29 cellular contexts compared by ENCODE assay signal in the genomic region with DNA sequence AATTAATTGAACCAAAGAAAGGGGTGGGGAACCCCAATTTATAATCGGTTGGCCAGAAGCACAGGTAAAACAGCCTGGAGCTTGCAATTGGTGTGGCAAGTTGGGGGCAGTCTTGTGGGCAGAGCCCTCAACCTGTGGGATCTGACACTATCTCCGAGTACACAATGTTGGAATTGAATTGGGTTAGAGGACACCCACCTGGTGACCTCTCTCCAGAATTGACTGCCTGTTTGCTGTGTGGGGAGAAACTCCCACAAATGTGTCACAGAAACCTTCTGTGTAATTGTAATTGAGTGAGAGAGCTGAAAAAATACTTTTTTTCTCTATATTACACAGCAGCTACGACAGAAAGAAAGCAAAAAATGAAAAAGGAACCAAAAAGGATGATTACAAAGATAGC. TPM values are rescaled to one million over a fixed set of nuclear protein-coding genes. Genes with fewer than 3 reads are reported as not detected.
"Had no signal": no experiment of that assay in that cellular context is flagged by ENCODE, and none has a peak within 500 bp of the region (broad histone marks: within the 10 kb centered on the region; RNA-seq: fewer than 3 reads in every experiment).

No MANE protein-coding gene starts in this region.

- H3K27me3 ChIP-seq: esophagus muscularis mucosa, foreskin keratinocyte, heart right ventricle, ovary, sigmoid colon, suprapubic skin, tibial artery, upper lobe of right lung had no signal

- DNase-seq: activated CD4-positive, alpha-beta T cell treated with anti-CD3 and anti-CD28 coated beads for 4 hours; activated CD4-positive, CD25-positive, alpha-beta regulatory T cell; activated CD8-positive, alpha-beta memory T cell treated with anti-CD3 and anti-CD28 coated beads, Interleukin-2, amount 10 ng/mL, durations not matched to agents 7 days and 5 days; activated CD8-positive, alpha-beta T cell treated with anti-CD3 and anti-CD28 coated beads, Interleukin-2, amount 10 ng/mL, durations not matched to agents 7 days and 5 days; anterior cingulate cortex; foreskin keratinocyte; heart right ventricle; left ventricle myocardium inferior; midbrain; naive thymus-derived CD4-positive, alpha-beta T cell; ovary; retina; sigmoid colon; small intestine; stimulated activated CD4-positive, alpha-beta T cell treated with anti-CD3 and anti-CD28 coated beads, Interleukin-4, amount 100 ng/mL, for 24 hours; T-cell; tibial artery; upper lobe of right lung had no signal

- H3K36me3 ChIP-seq: ovary had no signal

- H3K27ac Mint-ChIP-seq: activated CD8-positive, alpha-beta memory T cell treated with anti-CD3 and anti-CD28 coated beads, Interleukin-2, amount 10 ng/mL, durations not matched to agents 7 days and 5 days; activated CD8-positive, alpha-beta T cell treated with anti-CD3 and anti-CD28 coated beads, Interleukin-2, amount 10 ng/mL, durations not matched to agents 7 days and 5 days; activated naive CD8-positive, alpha-beta T cell; dendritic cell treated with granulocyte-macrophage colony-stimulating factor and Interleukin-4, amounts not matched to agents 40 ng/mL and 50 ng/mL, for 4 days; naive thymus-derived CD4-positive, alpha-beta T cell; progenitor cell of endocrine pancreas; stimulated activated memory B cell treated with anti-CD40 and anti-IgM and Interleukin-4, amounts not matched to agents 10 μg/mL and 1 μg/mL and 100 μg/mL, for 72 hours; T-cell had no signal

- H3K4me1 Mint-ChIP-seq: activated CD8-positive, alpha-beta memory T cell treated with anti-CD3 and anti-CD28 coated beads, Interleukin-2, amount 10 ng/mL, durations not matched to agents 7 days and 5 days; central memory CD8-positive, alpha-beta T cell; stimulated activated memory B cell treated with anti-CD40 and anti-IgM and Interleukin-4, amounts not matched to agents 10 μg/mL and 1 μg/mL and 100 μg/mL, for 72 hours; T-cell had no signal

- H3K27ac ChIP-seq: esophagus muscularis mucosa, foreskin keratinocyte, ovary, sigmoid colon, suprapubic skin, tibial artery, upper lobe of right lung had no signal

- H3K4me3 Mint-ChIP-seq: activated CD8-positive, alpha-beta memory T cell treated with anti-CD3 and anti-CD28 coated beads, Interleukin-2, amount 10 ng/mL, durations not matched to agents 7 days and 5 days; activated CD8-positive, alpha-beta T cell treated with anti-CD3 and anti-CD28 coated beads, Interleukin-2, amount 10 ng/mL, durations not matched to agents 7 days and 5 days; activated naive CD8-positive, alpha-beta T cell; central memory CD8-positive, alpha-beta T cell; dendritic cell treated with granulocyte-macrophage colony-stimulating factor and Interleukin-4, amounts not matched to agents 40 ng/mL and 50 ng/mL, for 4 days; naive thymus-derived CD4-positive, alpha-beta T cell; stimulated activated memory B cell treated with anti-CD40 and anti-IgM and Interleukin-4, amounts not matched to agents 10 μg/mL and 1 μg/mL and 100 μg/mL, for 72 hours; T-cell had no signal

- H3K4me3 ChIP-seq: esophagus muscularis mucosa, heart right ventricle, left ventricle myocardium inferior, ovary, sigmoid colon, suprapubic skin, tibial artery, upper lobe of right lung had no signal

- ATAC-seq: activated CD8-positive, alpha-beta memory T cell treated with anti-CD3 and anti-CD28 coated beads, Interleukin-2, amount 10 ng/mL, durations not matched to agents 7 days and 5 days; activated CD8-positive, alpha-beta T cell treated with anti-CD3 and anti-CD28 coated beads, Interleukin-2, amount 10 ng/mL, durations not matched to agents 7 days and 5 days; foreskin keratinocyte; naive thymus-derived CD4-positive, alpha-beta T cell; stimulated activated memory B cell treated with anti-CD40 and anti-IgM and Interleukin-4, amounts not matched to agents 10 μg/mL and 1 μg/mL and 100 μg/mL, for 72 hours; T-cell had no signal

- H3K27me3 Mint-ChIP-seq: activated CD8-positive, alpha-beta memory T cell treated with anti-CD3 and anti-CD28 coated beads, Interleukin-2, amount 10 ng/mL, durations not matched to agents 7 days and 5 days; activated naive CD8-positive, alpha-beta T cell; central memory CD8-positive, alpha-beta T cell; dendritic cell treated with granulocyte-macrophage colony-stimulating factor and Interleukin-4, amounts not matched to agents 40 ng/mL and 50 ng/mL, for 4 days; naive thymus-derived CD4-positive, alpha-beta T cell; progenitor cell of endocrine pancreas; stimulated activated memory B cell treated with anti-CD40 and anti-IgM and Interleukin-4, amounts not matched to agents 10 μg/mL and 1 μg/mL and 100 μg/mL, for 72 hours; T-cell had no signal

- H3K4me1 ChIP-seq: foreskin keratinocyte, suprapubic skin, tibial artery, upper lobe of right lung had no signal

- H3K9me3 ChIP-seq: esophagus muscularis mucosa, left ventricle myocardium inferior, ovary, sigmoid colon, suprapubic skin, tibial artery, upper lobe of right lung had no signal

- H3K9me3 Mint-ChIP-seq: central memory CD8-positive, alpha-beta T cell; dendritic cell treated with granulocyte-macrophage colony-stimulating factor and Interleukin-4, amounts not matched to agents 40 ng/mL and 50 ng/mL, for 4 days; T-cell had no signal

RNA-seq across cellular contexts. Expression of a gene that starts 53.0 kb away (rescaled TPM):
- total RNA-seq: activated CD8-positive, alpha-beta memory T cell treated with anti-CD3 and anti-CD28 coated beads, Interleukin-2, amount 10 ng/mL, durations not matched to agents 7 days and 5 days; activated CD8-positive, alpha-beta T cell treated with anti-CD3 and anti-CD28 coated beads, Interleukin-2, amount 10 ng/mL, durations not matched to agents 7 days and 5 days; esophagus muscularis mucosa; glomerular endothelial cell; heart right ventricle; left ventricle myocardium inferior; lung microvascular endothelial cell; naive thymus-derived CD4-positive, alpha-beta T cell; ovary; progenitor cell of endocrine pancreas; sigmoid colon; T-helper 2 cell treated with Interferon-gamma antibody and Interleukin-4, amounts not matched to agents 100 ng/mL and 5 ng/mL, for 36 hours; upper lobe of right lung had no signal
- polyA plus RNA-seq: naive thymus-derived CD4-positive, alpha-beta T cell; neural cell; ovary had no signal
